ENCODE assay signal across 1 cellular context in genomic region chr21:45472445-45473365, GRCh38.
A peak's percentile ranks its signal among the peaks of the same experiment; 100 is the strongest.
TF ChIP-seq lines count a peak whose summit lies in the region.

No MANE protein-coding gene starts in this region.

TF ChIP-seq in HepG2, 621 proteins besides CTCF, POLR2A, EP300 and RAD21 (continued from another document and continues in another):
- peak; percentile 38 for TF ChIP-seq ZHX2 (IDR thresholded peaks at IDR 0.05; ENCODE audit: low read depth)
- no peak for TF ChIP-seq ZHX2 (CRISPR knock-in tag; IDR thresholded peaks at IDR 0.05; ENCODE audit: borderline replicate concordance)
- TF ChIP-seq HOXA3 (CRISPR knock-in tag; IDR thresholded peaks at IDR 0.05): peak; percentile 92
- TF ChIP-seq, protein P1, sequence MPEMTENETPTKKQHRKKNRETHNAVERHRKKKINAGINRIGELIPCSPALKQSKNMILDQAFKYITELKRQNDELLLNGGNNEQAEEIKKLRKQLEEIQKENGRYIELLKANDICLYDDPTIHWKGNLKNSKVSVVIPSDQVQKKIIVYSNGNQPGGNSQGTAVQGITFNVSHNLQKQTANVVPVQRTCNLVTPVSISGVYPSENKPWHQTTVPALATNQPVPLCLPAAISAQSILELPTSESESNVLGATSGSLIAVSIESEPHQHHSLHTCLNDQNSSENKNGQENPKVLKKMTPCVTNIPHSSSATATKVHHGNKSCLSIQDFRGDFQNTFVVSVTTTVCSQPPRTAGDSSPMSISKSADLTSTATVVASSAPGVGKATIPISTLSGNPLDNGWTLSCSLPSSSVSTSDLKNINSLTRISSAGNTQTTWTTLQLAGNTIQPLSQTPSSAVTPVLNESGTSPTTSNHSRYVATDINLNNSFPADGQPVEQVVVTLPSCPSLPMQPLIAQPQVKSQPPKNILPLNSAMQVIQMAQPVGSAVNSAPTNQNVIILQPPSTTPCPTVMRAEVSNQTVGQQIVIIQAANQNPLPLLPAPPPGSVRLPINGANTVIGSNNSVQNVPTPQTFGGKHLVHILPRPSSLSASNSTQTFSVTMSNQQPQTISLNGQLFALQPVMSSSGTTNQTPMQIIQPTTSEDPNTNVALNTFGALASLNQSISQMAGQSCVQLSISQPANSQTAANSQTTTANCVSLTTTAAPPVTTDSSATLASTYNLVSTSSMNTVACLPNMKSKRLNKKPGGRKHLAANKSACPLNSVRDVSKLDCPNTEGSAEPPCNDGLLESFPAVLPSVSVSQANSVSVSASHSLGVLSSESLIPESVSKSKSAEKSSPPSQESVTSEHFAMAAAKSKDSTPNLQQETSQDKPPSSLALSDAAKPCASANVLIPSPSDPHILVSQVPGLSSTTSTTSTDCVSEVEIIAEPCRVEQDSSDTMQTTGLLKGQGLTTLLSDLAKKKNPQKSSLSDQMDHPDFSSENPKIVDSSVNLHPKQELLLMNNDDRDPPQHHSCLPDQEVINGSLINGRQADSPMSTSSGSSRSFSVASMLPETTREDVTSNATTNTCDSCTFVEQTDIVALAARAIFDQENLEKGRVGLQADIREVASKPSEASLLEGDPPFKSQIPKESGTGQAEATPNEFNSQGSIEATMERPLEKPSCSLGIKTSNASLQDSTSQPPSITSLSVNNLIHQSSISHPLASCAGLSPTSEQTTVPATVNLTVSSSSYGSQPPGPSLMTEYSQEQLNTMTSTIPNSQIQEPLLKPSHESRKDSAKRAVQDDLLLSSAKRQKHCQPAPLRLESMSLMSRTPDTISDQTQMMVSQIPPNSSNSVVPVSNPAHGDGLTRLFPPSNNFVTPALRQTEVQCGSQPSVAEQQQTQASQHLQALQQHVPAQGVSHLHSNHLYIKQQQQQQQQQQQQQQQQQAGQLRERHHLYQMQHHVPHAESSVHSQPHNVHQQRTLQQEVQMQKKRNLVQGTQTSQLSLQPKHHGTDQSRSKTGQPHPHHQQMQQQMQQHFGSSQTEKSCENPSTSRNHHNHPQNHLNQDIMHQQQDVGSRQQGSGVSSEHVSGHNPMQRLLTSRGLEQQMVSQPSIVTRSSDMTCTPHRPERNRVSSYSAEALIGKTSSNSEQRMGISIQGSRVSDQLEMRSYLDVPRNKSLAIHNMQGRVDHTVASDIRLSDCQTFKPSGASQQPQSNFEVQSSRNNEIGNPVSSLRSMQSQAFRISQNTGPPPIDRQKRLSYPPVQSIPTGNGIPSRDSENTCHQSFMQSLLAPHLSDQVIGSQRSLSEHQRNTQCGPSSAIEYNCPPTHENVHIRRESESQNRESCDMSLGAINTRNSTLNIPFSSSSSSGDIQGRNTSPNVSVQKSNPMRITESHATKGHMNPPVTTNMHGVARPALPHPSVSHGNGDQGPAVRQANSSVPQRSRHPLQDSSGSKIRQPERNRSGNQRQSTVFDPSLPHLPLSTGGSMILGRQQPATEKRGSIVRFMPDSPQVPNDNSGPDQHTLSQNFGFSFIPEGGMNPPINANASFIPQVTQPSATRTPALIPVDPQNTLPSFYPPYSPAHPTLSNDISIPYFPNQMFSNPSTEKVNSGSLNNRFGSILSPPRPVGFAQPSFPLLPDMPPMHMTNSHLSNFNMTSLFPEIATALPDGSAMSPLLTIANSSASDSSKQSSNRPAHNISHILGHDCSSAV (CRISPR knock-in tag; IDR thresholded peaks at IDR 0.05; ENCODE audit: borderline replicate concordance): no peak
- peak; percentile 71 for TF ChIP-seq ZNF687 (CRISPR knock-in tag; IDR thresholded peaks at IDR 0.05)
- TF ChIP-seq NR2F6 (IDR thresholded peaks at IDR 0.05): peak; percentile 71; the same call in 1 of the 2 replicates
- TF ChIP-seq NR2F6 (CRISPR knock-in tag; IDR thresholded peaks at IDR 0.05): peak; percentile 86
- TF ChIP-seq BCL3 (CRISPR knock-in tag; IDR thresholded peaks at IDR 0.05): no peak
- TF ChIP-seq GATA4 (IDR thresholded peaks at IDR 0.05; ENCODE audit: borderline replicate concordance, low read depth): peak; percentile 33; the same call in 1 of the 2 replicates
- TF ChIP-seq ZNF605 (CRISPR knock-in tag; IDR thresholded peaks at IDR 0.05): no peak
- peak; percentile 62 for TF ChIP-seq ARID5B (CRISPR knock-in tag; IDR thresholded peaks at IDR 0.05)
- TF ChIP-seq SALL1 (CRISPR knock-in tag; IDR thresholded peaks at IDR 0.05): peak; percentile 45
- peak; percentile 34; the same call in 1 of the 2 replicates for TF ChIP-seq SAP130 (CRISPR knock-in tag; IDR thresholded peaks at IDR 0.05; ENCODE audit: low read depth)
